ENCODE assay signal across 1 cellular context in the genomic region with DNA sequence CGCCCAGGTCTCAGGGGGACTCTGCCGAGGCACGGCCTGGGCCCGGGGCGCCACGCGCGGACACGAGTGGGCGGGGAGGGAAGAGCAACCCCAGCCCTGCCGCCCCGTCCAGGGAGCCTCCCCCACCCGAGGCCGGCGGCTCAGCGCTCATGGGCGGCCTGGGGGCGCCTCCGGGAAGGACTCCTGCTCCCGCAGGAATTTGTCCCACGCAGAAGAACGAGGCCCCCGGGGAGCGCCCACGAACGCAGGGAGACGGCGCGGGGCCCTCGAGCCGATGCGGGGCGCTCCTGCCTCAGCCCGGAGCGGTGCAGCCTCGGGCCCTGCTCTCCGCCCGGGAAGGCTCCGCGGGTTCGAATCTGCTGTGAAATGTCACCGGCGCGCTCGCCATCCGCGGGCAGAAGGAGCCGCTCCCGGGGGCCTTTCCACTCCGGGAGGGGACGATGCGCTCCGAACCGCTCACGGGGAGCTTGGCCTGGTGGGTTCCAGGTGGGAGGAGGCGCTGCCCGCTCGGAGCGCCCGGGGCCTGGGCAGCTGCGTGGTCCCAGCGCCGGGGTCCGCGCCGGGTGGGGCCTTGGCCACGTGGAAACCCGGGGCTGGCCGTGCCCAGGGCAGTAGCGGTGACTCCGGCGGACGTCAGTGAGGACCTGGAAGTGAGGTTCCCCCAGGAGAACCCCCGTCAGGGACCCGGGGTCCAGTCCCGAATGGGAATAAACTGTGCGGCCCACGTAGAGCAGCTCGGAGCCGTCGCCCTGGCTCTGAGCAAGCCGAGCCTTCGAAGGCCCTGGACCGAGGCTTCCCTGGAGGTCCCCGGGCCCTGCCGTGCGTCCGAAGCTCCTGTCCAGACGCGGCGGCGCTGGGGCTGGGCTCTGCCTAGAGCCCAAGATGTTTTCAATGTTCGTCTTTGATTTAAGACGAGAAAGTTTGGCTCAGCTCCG.
TF ChIP-seq lines count a peak whose summit lies in the region.

No MANE protein-coding gene starts in this region.

TF ChIP-seq in GM23338, 12 proteins besides CTCF, POLR2A, EP300 and RAD21:
- no peak for TF ChIP-seq NANOG (IDR thresholded peaks at IDR 0.05; ENCODE audit: borderline replicate concordance)
- TF ChIP-seq JUNB (IDR thresholded peaks at IDR 0.05; ENCODE audit: unreplicated experiment), result no peak
TF ChIP-seq in GM23338: peak in this region for 0.
